20 cellular contexts compared by ENCODE assay signal in the genomic region with DNA sequence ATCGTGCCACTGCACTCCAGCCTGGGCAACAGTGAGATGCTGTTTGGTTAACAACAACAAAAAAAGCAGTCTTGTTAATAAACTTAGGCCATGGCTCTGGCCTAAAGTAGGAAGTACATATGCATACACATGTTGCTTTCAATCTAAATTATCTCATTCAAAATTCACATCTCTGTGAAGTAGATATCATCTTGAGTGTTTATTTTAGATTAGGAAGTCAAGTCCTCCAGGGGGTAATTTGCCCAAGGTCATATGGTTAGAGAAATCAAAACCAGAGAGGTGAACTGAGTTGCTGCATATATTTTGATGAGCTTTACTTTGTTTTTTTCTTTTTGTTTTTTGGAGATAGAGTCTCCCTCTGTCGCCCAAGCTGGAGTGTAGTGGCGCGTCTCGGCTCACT.
"Had no signal": no experiment of that assay in that cellular context is flagged by ENCODE, and none has a peak within 500 bp of the region (broad histone marks: within the 10 kb centered on the region; RNA-seq: fewer than 3 reads in every experiment).

No MANE protein-coding gene starts in this region.

- H3K27ac Mint-ChIP-seq: activated naive CD4-positive, alpha-beta T cell treated with anti-CD3 and anti-CD28 coated beads, Interleukin-2, amount 50 U/mL, for 72 hours; naive thymus-derived CD8-positive, alpha-beta T cell; stimulated activated memory B cell treated with anti-CD40 and anti-IgM and Interleukin-4, amounts not matched to agents 10 μg/mL and 1 μg/mL and 100 μg/mL, for 72 hours had no signal

- H2AFZ ChIP-seq: parathyroid adenoma had no signal

- ATAC-seq: activated naive CD4-positive, alpha-beta T cell treated with anti-CD3 and anti-CD28 coated beads, Interleukin-2, amount 50 U/mL, for 72 hours; lower lobe of right lung; naive thymus-derived CD8-positive, alpha-beta T cell; sciatic nerve; stimulated activated memory B cell treated with anti-CD40 and anti-IgM and Interleukin-4, amounts not matched to agents 10 μg/mL and 1 μg/mL and 100 μg/mL, for 72 hours; upper lobe of right lung had no signal

- H3K36me3 ChIP-seq: adrenal gland, breast epithelium had no signal

- H3K4me3 Mint-ChIP-seq: naive thymus-derived CD8-positive, alpha-beta T cell; stimulated activated memory B cell treated with anti-CD40 and anti-IgM and Interleukin-4, amounts not matched to agents 10 μg/mL and 1 μg/mL and 100 μg/mL, for 72 hours had no signal

- H3K9me3 ChIP-seq: adrenal gland, breast epithelium, lower lobe of right lung, testis, upper lobe of right lung had no signal

- H3K27me3 Mint-ChIP-seq: naive thymus-derived CD8-positive, alpha-beta T cell; stimulated activated memory B cell treated with anti-CD40 and anti-IgM and Interleukin-4, amounts not matched to agents 10 μg/mL and 1 μg/mL and 100 μg/mL, for 72 hours had no signal

- H3K9ac ChIP-seq: parathyroid adenoma had no signal

- H3K27ac ChIP-seq: lower lobe of right lung, parathyroid adenoma, testis, upper lobe of right lung, VCaP had no signal

- DNase-seq: activated CD4-positive, alpha-beta T cell treated with anti-CD3 and anti-CD28 coated beads for 1 hour; activated CD8-positive, alpha-beta memory T cell treated with anti-CD3 and anti-CD28 coated beads for 24 hours; activated CD8-positive, alpha-beta memory T cell treated with anti-CD3 and anti-CD28 coated beads, Interleukin-2, amount 50 U/mL, for 48 hours; activated gamma-delta T cell treated with Interleukin-2 at 50 U/mL for 16 hours; adrenal gland; cerebellar nuclear complex; cortex of kidney; foreskin melanocyte; lower lobe of right lung; naive thymus-derived CD8-positive, alpha-beta T cell; stimulated activated CD4-positive, alpha-beta T cell treated with anti-CD3 and anti-CD28 coated beads, Interleukin-4, amount 100 ng/mL, for 24 hours; testis; upper lobe of right lung had no signal

- H3K4me2 ChIP-seq: smooth muscle cell had no signal

- H3K9me3 Mint-ChIP-seq: activated naive CD4-positive, alpha-beta T cell treated with anti-CD3 and anti-CD28 coated beads, Interleukin-2, amount 50 U/mL, for 72 hours; naive thymus-derived CD8-positive, alpha-beta T cell; stimulated activated memory B cell treated with anti-CD40 and anti-IgM and Interleukin-4, amounts not matched to agents 10 μg/mL and 1 μg/mL and 100 μg/mL, for 72 hours had no signal

- H3K4me3 ChIP-seq: adrenal gland, breast epithelium, lower lobe of right lung, smooth muscle cell, testis, upper lobe of right lung had no signal

- H3K27me3 ChIP-seq: adrenal gland, breast epithelium, testis, upper lobe of right lung had no signal
